Comparison of ENCODE assay signal across 8 cellular contexts in genomic region chr12:56129914-56130495, GRCh38. TPM values are rescaled to one million over a fixed set of nuclear protein-coding genes. Genes with fewer than 3 reads are reported as not detected.
A peak's percentile ranks its signal among the peaks of the same experiment; 100 is the strongest.
DNase-seq lines count a peak whose midpoint lies in the region; ATAC-seq, FAIRE-seq and TF ChIP-seq lines count a peak whose summit lies in the region.
"Not testable (repeated sequence)": the region's sequence is repeated elsewhere in the genome, so short reads cannot be mapped to it uniquely, and the experiment has no call there.

No MANE protein-coding gene starts in this region.

- FAIRE-seq in HepG2 (lab: Jason Lieb, UNC) = not testable (repeated sequence)

- in situ Hi-C loops in astrocyte of the spinal cord (cut with HindIII; ENCODE audit: low sequenced_read_pairs) = not testable (repeated sequence)
- in situ Hi-C loops in HepG2 (cut with HindIII; ENCODE audit: extremely low pct_ligation_motif_present, low pct_unique_long_range_greater_than_20kb) = loop anchor here (5.0 kb wide), 1 partner anchor 57 kb away; the partner anchor contains the start of gene SMARCC2

- POLR2A ChIA-PET in HepG2 (lab: Yijun Ruan, JAX) = not testable (repeated sequence)

- peak overlapping the region; percentile 85 to 98 (median 96) for H3K27ac ChIP-seq in esophagus squamous epithelium
- H3K27ac ChIP-seq in HepG2 (ENCODE audit: extremely low read length, insufficient read depth, low read length); osteoblast (ENCODE audit: low read depth, low read length): not testable (repeated sequence)
- H3K27ac ChIP-seq in thymus (ENCODE audit: low read depth) = peak overlapping the region; percentile 93

- H3K4me1 Mint-ChIP-seq in CD14-positive monocyte = peaks cover 45% of the 10 kb centered on the region
- H3K4me1 Mint-ChIP-seq in IgD-negative memory B cell = peaks cover 32 to 36% (median 33%) of the 10 kb centered on the region in 3 donors

- 61 to 65% methylated on average over 22 of the region's 22 CpGs for WGBS in esophagus squamous epithelium, 2 donors
- 92% methylated on average over 22 of the region's 22 CpGs for WGBS in HepG2 (ENCODE audit: low lambda C conversion rate)
- 75% methylated on average over 22 of the region's 22 CpGs for WGBS in thymus

- H3K9me3 ChIP-seq in esophagus squamous epithelium; HepG2 (ENCODE audit: low read length); osteoblast (ENCODE audit: low read depth, low read length); thymus (ENCODE audit: control insufficient read depth): not testable (repeated sequence)

- H2AFZ ChIP-seq in HepG2 (ENCODE audit: low read length); osteoblast (ENCODE audit: low read length): not testable (repeated sequence)

- not testable (repeated sequence) for BruUV-seq in HepG2 (replicated peaks; lab: Mats Ljungman, UMichigan)

- peaks cover 43 to 45% of the 10 kb centered on the region in 2 donors for H3K36me3 Mint-ChIP-seq in CD14-positive monocyte
- not testable (repeated sequence) for H3K36me3 Mint-ChIP-seq in IgD-negative memory B cell

- ATAC-seq in HepG2 = not testable (repeated sequence)

- H3K4me1 ChIP-seq in esophagus squamous epithelium (peaks cover 23 to 57% (median 30%) of the 10 kb centered on the region in 3 donors), HepG2 (ENCODE audit: insufficient read depth, low read length) (peaks cover 43% of the 10 kb centered on the region), osteoblast (ENCODE audit: insufficient read depth, low read length) (peaks cover 23% of the 10 kb centered on the region), thymus (ENCODE audit: control insufficient read depth, insufficient read depth, low read length) (peaks cover 19% of the 10 kb centered on the region)

- H3K9ac ChIP-seq in HepG2 (ENCODE audit: insufficient read depth, low read depth, low read length) = peak overlapping the region; percentile 80; the same call in 1 of the 2 replicates

- not testable (repeated sequence) for TF ChIP-seq EP300 in HepG2 (IDR thresholded peaks at IDR 0.05; ENCODE audit: low read depth in 2 of 2, low read length in 2 of 2); HepG2 (CRISPR knock-in tag; IDR thresholded peaks at IDR 0.05; ENCODE audit: borderline replicate concordance)

- TF ChIP-seq RAD21 in HepG2 (CRISPR knock-in tag; IDR thresholded peaks at IDR 0.05) = not testable (repeated sequence)

- H3K4me3 ChIP-seq in WI38 (ENCODE audit: low read depth, low read length) = peak overlapping the region; percentile 92
- peak overlapping the region; percentile 93 for H3K4me3 ChIP-seq in astrocyte of the spinal cord (ENCODE audit: low read depth, low read length)
- H3K4me3 ChIP-seq in esophagus squamous epithelium = peak overlapping the region in 3 of 4 donors; percentile 72 to 97 (median 94)
- peak overlapping the region; percentile 72 to 89 (median 83); a peak in 2 of 6 replicates for H3K4me3 ChIP-seq in HepG2 (replicated peaks in 1 of 3; ENCODE audit: insufficient read depth in 1 of 3, low read depth in 2 of 3, low read length in 3 of 3)
- H3K4me3 ChIP-seq in osteoblast (ENCODE audit: insufficient read depth, low read length) = peak overlapping the region; percentile 86
- peak overlapping the region; percentile 63 for H3K4me3 ChIP-seq in thymus (ENCODE audit: low read length)

- H3K36me3 ChIP-seq in esophagus squamous epithelium = peaks cover 26 to 50% (median 28%) of the 10 kb centered on the region in 3 donors
- peaks cover 17 to 37% of the 10 kb centered on the region in 2 experiments for H3K36me3 ChIP-seq in HepG2 (replicated peaks in 1 of 2; ENCODE audit: control insufficient read depth in 1 of 2, insufficient read depth in 2 of 2, low read length in 2 of 2)
- H3K36me3 ChIP-seq in osteoblast (ENCODE audit: insufficient read depth, low read length) = peaks cover 39% of the 10 kb centered on the region
- peaks cover 40% of the 10 kb centered on the region for H3K36me3 ChIP-seq in thymus (ENCODE audit: control insufficient read depth, insufficient read depth)

- H3K79me2 ChIP-seq in HepG2 (ENCODE audit: insufficient read depth, low read length) (peaks cover 17% of the 10 kb centered on the region), osteoblast (ENCODE audit: insufficient read depth, low read length) (peaks cover 25% of the 10 kb centered on the region)

- H3K4me2 ChIP-seq in HepG2 (ENCODE audit: low read depth, low read length) (peak overlapping the region; percentile 86), osteoblast (ENCODE audit: insufficient read depth, low read length) (peak overlapping the region; percentile 92)

- TF ChIP-seq CTCF in CD14-positive monocyte (IDR thresholded peaks at IDR 0.05); WI38 (IDR thresholded peaks at IDR 0.05; ENCODE audit: low read depth, low read length); astrocyte of the spinal cord (IDR thresholded peaks at IDR 0.05; ENCODE audit: low read depth, low read length); esophagus squamous epithelium (IDR thresholded peaks at IDR 0.05); HepG2 (CRISPR knock-in tag; IDR thresholded peaks at IDR 0.05); osteoblast (IDR thresholded peaks at IDR 0.05; ENCODE audit: extremely low read depth, low read depth, low read length): not testable (repeated sequence)

- intact Hi-C loops in CD14-positive monocyte (cut with micrococcal nuclease) (loop anchor here (2.0 to 10.0 kb wide), 4 partner anchors 21 to 335 kb away; partner anchors contain the start of genes SPRYD4 (in 2 of the 2), NABP2 (in 1 of the 2) and RNF41 (in 1 of the 2)), esophagus squamous epithelium (cut with DNase I) (loop anchor here (5.0 kb wide), 1 partner anchor 57 kb away; the partner anchor contains the start of gene SMARCC2)
- intact Hi-C loops in HepG2 (cut with micrococcal nuclease; ENCODE audit: unreplicated experiment) = not testable (repeated sequence)

- H4K20me1 ChIP-seq in HepG2 (ENCODE audit: insufficient read depth, low read length); osteoblast (ENCODE audit: insufficient read depth, low read length): not testable (repeated sequence)

- not testable (repeated sequence) for TF ChIP-seq POLR2A in esophagus squamous epithelium (IDR thresholded peaks at IDR 0.05); HepG2 (IDR thresholded peaks at IDR 0.05; ENCODE audit: insufficient read depth in 1 of 2, low read depth in 2 of 2, low read length in 2 of 2)

- not testable (repeated sequence) for DNase-seq in CD14-positive monocyte (ENCODE audit: low spot score); astrocyte of the spinal cord (ENCODE audit: low read depth, low spot score); esophagus squamous epithelium (lab: John Stamatoyannopoulos, UW); HepG2 (ENCODE audit: low spot score); osteoblast (ENCODE audit: insufficient read length, low spot score, missing footprints)

- peak overlapping the region; percentile 95 to 98 for H3K4me3 Mint-ChIP-seq in CD14-positive monocyte
- peak overlapping the region; percentile 93 to 99 (median 98) for H3K4me3 Mint-ChIP-seq in IgD-negative memory B cell

- peak overlapping the region in 5 of 7 donors; percentile 15 to 86 (median 57) for H3K27ac Mint-ChIP-seq in CD14-positive monocyte
- H3K27ac Mint-ChIP-seq in IgD-negative memory B cell = peak overlapping the region; percentile 92 to 95 (median 94)

- H3K27me3 ChIP-seq in esophagus squamous epithelium; HepG2 (ENCODE audit: control insufficient read depth in 1 of 2, insufficient read depth in 2 of 2, low read length in 2 of 2); osteoblast (ENCODE audit: insufficient read depth, low read length); thymus (ENCODE audit: control insufficient read depth, insufficient read depth): not testable (repeated sequence)

- not testable (repeated sequence) for H3K27me3 Mint-ChIP-seq in CD14-positive monocyte (ENCODE audit: low read depth in 3 of 3); IgD-negative memory B cell

- not testable (repeated sequence) for H3K9me3 Mint-ChIP-seq in CD14-positive monocyte, IgD-negative memory B cell

- CTCF ChIA-PET in HepG2 (lab: Yijun Ruan, JAX; ENCODE audit: low intra/inter-chr PET ratio, low total read pairs) = not testable (repeated sequence)

RNA-seq across cellular contexts. Expression of gene ESYT1, which starts 1.9 kb away (rescaled TPM):
- polyA plus RNA-seq in CD14-positive monocyte = 10 to 100 TPM; 74.2 to 81.1 TPM
- 156 TPM for polyA plus RNA-seq in IgD-negative memory B cell
- total RNA-seq in esophagus squamous epithelium = 10 to 100 TPM; 42.6 to 70.8 (median 62.5) TPM
- total RNA-seq in HepG2 (2016; rRNA removed; fragmentation: Illumina TruSeq; extraction: Trizol) = 30.1 and 66.9 TPM in 2 replicates
- 6.1 and 7.8 TPM in 2 replicates for total RNA-seq in HepG2 (2016; cell fraction: cytosol; rRNA removed; fragmentation: Illumina TruSeq; extraction: Trizol; ENCODE audit: low read depth)
- 27.6 and 70.9 TPM in 2 replicates for total RNA-seq in HepG2 (2016; cell fraction: insoluble cytoplasmic fraction; rRNA removed; fragmentation: Illumina TruSeq; extraction: Trizol)
- total RNA-seq in HepG2 (2016; cell fraction: membrane; rRNA removed; fragmentation: Illumina TruSeq; extraction: Trizol) = 12.4 and 14.5 TPM in 2 replicates
- 74.2 and 79.4 TPM in 2 replicates for total RNA-seq in HepG2 (2016; cell fraction: nucleus; rRNA removed; fragmentation: Illumina TruSeq; extraction: Trizol)
- polyA plus RNA-seq in HepG2 (2011; rRNA removed) = 71.0 and 80.1 TPM in 2 replicates
- polyA plus RNA-seq in HepG2 (2011; cell fraction: cytosol; rRNA removed) = 65.6 and 71.7 TPM in 2 replicates
- polyA plus RNA-seq in HepG2 (2011; cell fraction: nucleus; rRNA removed) = 144 and 146 TPM in 2 replicates
- 27.6 and 29.6 TPM in 2 replicates for polyA plus RNA-seq in HepG2 (2012)
- 4.5 and 6.5 TPM in 2 replicates for polyA plus RNA-seq in HepG2 (2016; cell fraction: cytosol; fragmentation: Illumina TruSeq; extraction: Trizol; ENCODE audit: low read depth)
- 22.5 and 29.6 TPM in 2 replicates for polyA plus RNA-seq in HepG2 (2016; cell fraction: insoluble cytoplasmic fraction; fragmentation: Illumina TruSeq; extraction: Trizol; ENCODE audit: low read depth)
- polyA plus RNA-seq in HepG2 (2016; cell fraction: membrane; fragmentation: Illumina TruSeq; extraction: Trizol; ENCODE audit: low read depth) = 9.2 and 9.6 TPM in 2 replicates
- 105 and 109 TPM in 2 replicates for polyA plus RNA-seq in HepG2 (2016; cell fraction: nucleus; fragmentation: Illumina TruSeq; extraction: Trizol; ENCODE audit: insufficient read depth, low read depth)
- polyA minus RNA-seq in HepG2 (2011; rRNA and poly(A)+ RNA removed; ENCODE audit: low replicate concordance) = 191 and 267 TPM in 2 replicates
- polyA minus RNA-seq in HepG2 (2011; cell fraction: cytosol; rRNA and poly(A)+ RNA removed) = 75.6 and 84.1 TPM in 2 replicates
- polyA minus RNA-seq in HepG2 (2011; cell fraction: nucleus; rRNA and poly(A)+ RNA removed) = 47.8 and 73.0 TPM in 2 replicates
- total RNA-seq in osteoblast = 239 and 304 TPM in 2 replicates
- polyA plus RNA-seq in thymus = 39.2 TPM

RNA-seq across cellular contexts. Expression of gene ZC3H10, which starts 11.9 kb away (rescaled TPM):
- 1 to 10 TPM; 1.7 to 1.8 TPM for polyA plus RNA-seq in CD14-positive monocyte
- polyA plus RNA-seq in IgD-negative memory B cell = 2.9 TPM
- 1 to 10 TPM; 1.5 to 3.8 (median 2.3) TPM for total RNA-seq in esophagus squamous epithelium
- 1.9 and 2.3 TPM in 2 replicates for total RNA-seq in HepG2 (2016; rRNA removed; fragmentation: Illumina TruSeq; extraction: Trizol)
- 3.2 and 3.7 TPM in 2 replicates for total RNA-seq in HepG2 (2016; cell fraction: cytosol; rRNA removed; fragmentation: Illumina TruSeq; extraction: Trizol; ENCODE audit: low read depth)
- total RNA-seq in HepG2 (2016; cell fraction: insoluble cytoplasmic fraction; rRNA removed; fragmentation: Illumina TruSeq; extraction: Trizol) = 1.6 and 2.5 TPM in 2 replicates
- 2.0 and 3.1 TPM in 2 replicates for total RNA-seq in HepG2 (2016; cell fraction: membrane; rRNA removed; fragmentation: Illumina TruSeq; extraction: Trizol)
- total RNA-seq in HepG2 (2016; cell fraction: nucleus; rRNA removed; fragmentation: Illumina TruSeq; extraction: Trizol) = 2.9 and 4.3 TPM in 2 replicates
- 0.70 and 0.98 TPM in 2 replicates for polyA plus RNA-seq in HepG2 (2011; rRNA removed)
- polyA plus RNA-seq in HepG2 (2011; cell fraction: cytosol; rRNA removed) = 0.58 and 0.59 TPM in 2 replicates
- polyA plus RNA-seq in HepG2 (2011; cell fraction: nucleus; rRNA removed) = 2.0 and 2.3 TPM in 2 replicates
- polyA plus RNA-seq in HepG2 (2012) = 0.99 and 1.0 TPM in 2 replicates
- polyA plus RNA-seq in HepG2 (2016; cell fraction: cytosol; fragmentation: Illumina TruSeq; extraction: Trizol; ENCODE audit: low read depth) = 0.17 and 0.23 TPM in 2 replicates
- polyA plus RNA-seq in HepG2 (2016; cell fraction: insoluble cytoplasmic fraction; fragmentation: Illumina TruSeq; extraction: Trizol; ENCODE audit: low read depth) = 1.2 and 1.5 TPM in 2 replicates
- 0.38 and 0.55 TPM in 2 replicates for polyA plus RNA-seq in HepG2 (2016; cell fraction: membrane; fragmentation: Illumina TruSeq; extraction: Trizol; ENCODE audit: low read depth)
- polyA plus RNA-seq in HepG2 (2016; cell fraction: nucleus; fragmentation: Illumina TruSeq; extraction: Trizol; ENCODE audit: insufficient read depth, low read depth) = 2.3 and 2.8 TPM in 2 replicates
- 5.6 and 16.3 TPM in 2 replicates for polyA minus RNA-seq in HepG2 (2011; rRNA and poly(A)+ RNA removed; ENCODE audit: low replicate concordance)
- 1.8 and 2.6 TPM in 2 replicates for polyA minus RNA-seq in HepG2 (2011; cell fraction: cytosol; rRNA and poly(A)+ RNA removed)
- polyA minus RNA-seq in HepG2 (2011; cell fraction: nucleus; rRNA and poly(A)+ RNA removed) = 8.6 and 8.8 TPM in 2 replicates
- total RNA-seq in osteoblast = 9.0 and 10.6 TPM in 2 replicates
- polyA plus RNA-seq in thymus = 3.1 TPM

RNA-seq across cellular contexts. Expression of gene RPL41, which starts 13.6 kb away (rescaled TPM):
- polyA plus RNA-seq in CD14-positive monocyte (1,000 to 10,000 TPM; 2,986 to 3,308 TPM), IgD-negative memory B cell (8,874 TPM), HepG2 (2011; rRNA removed) (6,595 and 7,670 TPM in 2 replicates), thymus (5,569 TPM)
- total RNA-seq in esophagus squamous epithelium (1,000 to 10,000 TPM in 3 of 4 donors, 100 to 1,000 TPM in 1; 966 to 4,641 (median 3,066) TPM), HepG2 (2016; rRNA removed; fragmentation: Illumina TruSeq; extraction: Trizol) (4,012 and 4,443 TPM in 2 replicates), osteoblast (1,930 and 2,844 TPM in 2 replicates)
- total RNA-seq in HepG2 (2016; cell fraction: cytosol; rRNA removed; fragmentation: Illumina TruSeq; extraction: Trizol; ENCODE audit: low read depth) = 4,595 and 4,984 TPM in 2 replicates
- total RNA-seq in HepG2 (2016; cell fraction: insoluble cytoplasmic fraction; rRNA removed; fragmentation: Illumina TruSeq; extraction: Trizol) = 3,905 and 4,309 TPM in 2 replicates
- total RNA-seq in HepG2 (2016; cell fraction: membrane; rRNA removed; fragmentation: Illumina TruSeq; extraction: Trizol) = 8,921 and 9,031 TPM in 2 replicates
- 1,404 and 1,661 TPM in 2 replicates for total RNA-seq in HepG2 (2016; cell fraction: nucleus; rRNA removed; fragmentation: Illumina TruSeq; extraction: Trizol)
- polyA plus RNA-seq in HepG2 (2011; cell fraction: cytosol; rRNA removed) = 10,426 and 10,610 TPM in 2 replicates
- polyA plus RNA-seq in HepG2 (2011; cell fraction: nucleus; rRNA removed) = 2,744 and 3,913 TPM in 2 replicates
- polyA plus RNA-seq in HepG2 (2012) = 6,590 and 7,439 TPM in 2 replicates
- 4,736 and 5,581 TPM in 2 replicates for polyA plus RNA-seq in HepG2 (2016; cell fraction: cytosol; fragmentation: Illumina TruSeq; extraction: Trizol; ENCODE audit: low read depth)
- polyA plus RNA-seq in HepG2 (2016; cell fraction: insoluble cytoplasmic fraction; fragmentation: Illumina TruSeq; extraction: Trizol; ENCODE audit: low read depth) = 3,730 and 4,210 TPM in 2 replicates
- polyA plus RNA-seq in HepG2 (2016; cell fraction: membrane; fragmentation: Illumina TruSeq; extraction: Trizol; ENCODE audit: low read depth) = 7,715 and 8,246 TPM in 2 replicates
- polyA plus RNA-seq in HepG2 (2016; cell fraction: nucleus; fragmentation: Illumina TruSeq; extraction: Trizol; ENCODE audit: insufficient read depth, low read depth) = 2,380 and 2,524 TPM in 2 replicates
- 1,172 and 2,100 TPM in 2 replicates for polyA minus RNA-seq in HepG2 (2011; rRNA and poly(A)+ RNA removed; ENCODE audit: low replicate concordance)
- polyA minus RNA-seq in HepG2 (2011; cell fraction: cytosol; rRNA and poly(A)+ RNA removed) = 821 and 951 TPM in 2 replicates
- polyA minus RNA-seq in HepG2 (2011; cell fraction: nucleus; rRNA and poly(A)+ RNA removed) = 395 and 501 TPM in 2 replicates

RNA-seq across cellular contexts. Expression of gene MYL6B, which starts 22.4 kb away (rescaled TPM):
- 1 to 10 TPM; 4.1 to 4.3 TPM for polyA plus RNA-seq in CD14-positive monocyte
- 25.2 TPM for polyA plus RNA-seq in IgD-negative memory B cell
- 10 to 100 TPM; 26.3 to 51.0 (median 37.8) TPM for total RNA-seq in esophagus squamous epithelium
- total RNA-seq in HepG2 (2016; rRNA removed; fragmentation: Illumina TruSeq; extraction: Trizol) = 75.7 and 76.5 TPM in 2 replicates
- total RNA-seq in HepG2 (2016; cell fraction: cytosol; rRNA removed; fragmentation: Illumina TruSeq; extraction: Trizol; ENCODE audit: low read depth) = 325 and 392 TPM in 2 replicates
- total RNA-seq in HepG2 (2016; cell fraction: insoluble cytoplasmic fraction; rRNA removed; fragmentation: Illumina TruSeq; extraction: Trizol) = 64.5 and 75.8 TPM in 2 replicates
- 194 and 230 TPM in 2 replicates for total RNA-seq in HepG2 (2016; cell fraction: membrane; rRNA removed; fragmentation: Illumina TruSeq; extraction: Trizol)
- total RNA-seq in HepG2 (2016; cell fraction: nucleus; rRNA removed; fragmentation: Illumina TruSeq; extraction: Trizol) = 25.1 and 31.8 TPM in 2 replicates
- 81.4 and 88.7 TPM in 2 replicates for polyA plus RNA-seq in HepG2 (2011; rRNA removed)
- 101 and 116 TPM in 2 replicates for polyA plus RNA-seq in HepG2 (2011; cell fraction: cytosol; rRNA removed)
- polyA plus RNA-seq in HepG2 (2011; cell fraction: nucleus; rRNA removed) = 53.0 and 71.7 TPM in 2 replicates
- 71.1 and 77.9 TPM in 2 replicates for polyA plus RNA-seq in HepG2 (2012)
- 374 and 492 TPM in 2 replicates for polyA plus RNA-seq in HepG2 (2016; cell fraction: cytosol; fragmentation: Illumina TruSeq; extraction: Trizol; ENCODE audit: low read depth)
- 78.1 and 85.3 TPM in 2 replicates for polyA plus RNA-seq in HepG2 (2016; cell fraction: insoluble cytoplasmic fraction; fragmentation: Illumina TruSeq; extraction: Trizol; ENCODE audit: low read depth)
- polyA plus RNA-seq in HepG2 (2016; cell fraction: membrane; fragmentation: Illumina TruSeq; extraction: Trizol; ENCODE audit: low read depth) = 220 and 254 TPM in 2 replicates
- polyA plus RNA-seq in HepG2 (2016; cell fraction: nucleus; fragmentation: Illumina TruSeq; extraction: Trizol; ENCODE audit: insufficient read depth, low read depth) = 77.1 and 86.6 TPM in 2 replicates
- polyA minus RNA-seq in HepG2 (2011; rRNA and poly(A)+ RNA removed; ENCODE audit: low replicate concordance) = 23.8 and 38.6 TPM in 2 replicates
- 16.8 and 20.3 TPM in 2 replicates for polyA minus RNA-seq in HepG2 (2011; cell fraction: cytosol; rRNA and poly(A)+ RNA removed)
- polyA minus RNA-seq in HepG2 (2011; cell fraction: nucleus; rRNA and poly(A)+ RNA removed) = 14.3 and 20.6 TPM in 2 replicates
- 49.8 and 53.9 TPM in 2 replicates for total RNA-seq in osteoblast
- 60.9 TPM for polyA plus RNA-seq in thymus

RNA-seq across cellular contexts. Expression of gene PA2G4, which starts 25.6 kb away (rescaled TPM):
- polyA plus RNA-seq in CD14-positive monocyte = 10 to 100 TPM; 83.0 to 84.2 TPM
- 112 TPM for polyA plus RNA-seq in IgD-negative memory B cell
- total RNA-seq in esophagus squamous epithelium = 100 to 1,000 TPM in 3 of 4 donors, 10 to 100 TPM in 1; 89.3 to 206 (median 176) TPM
- 240 and 281 TPM in 2 replicates for total RNA-seq in HepG2 (2016; rRNA removed; fragmentation: Illumina TruSeq; extraction: Trizol)
- 34.6 and 38.4 TPM in 2 replicates for total RNA-seq in HepG2 (2016; cell fraction: cytosol; rRNA removed; fragmentation: Illumina TruSeq; extraction: Trizol; ENCODE audit: low read depth)
- total RNA-seq in HepG2 (2016; cell fraction: insoluble cytoplasmic fraction; rRNA removed; fragmentation: Illumina TruSeq; extraction: Trizol) = 238 and 272 TPM in 2 replicates
- 70.8 and 76.3 TPM in 2 replicates for total RNA-seq in HepG2 (2016; cell fraction: membrane; rRNA removed; fragmentation: Illumina TruSeq; extraction: Trizol)
- 107 and 120 TPM in 2 replicates for total RNA-seq in HepG2 (2016; cell fraction: nucleus; rRNA removed; fragmentation: Illumina TruSeq; extraction: Trizol)
- polyA plus RNA-seq in HepG2 (2011; rRNA removed) = 115 and 147 TPM in 2 replicates
- polyA plus RNA-seq in HepG2 (2011; cell fraction: cytosol; rRNA removed) = 101 and 136 TPM in 2 replicates
- polyA plus RNA-seq in HepG2 (2011; cell fraction: nucleus; rRNA removed) = 71.8 and 88.2 TPM in 2 replicates
- 112 and 121 TPM in 2 replicates for polyA plus RNA-seq in HepG2 (2012)
- 42.2 and 43.3 TPM in 2 replicates for polyA plus RNA-seq in HepG2 (2016; cell fraction: cytosol; fragmentation: Illumina TruSeq; extraction: Trizol; ENCODE audit: low read depth)
- 357 and 380 TPM in 2 replicates for polyA plus RNA-seq in HepG2 (2016; cell fraction: insoluble cytoplasmic fraction; fragmentation: Illumina TruSeq; extraction: Trizol; ENCODE audit: low read depth)
- polyA plus RNA-seq in HepG2 (2016; cell fraction: membrane; fragmentation: Illumina TruSeq; extraction: Trizol; ENCODE audit: low read depth) = 55.0 and 58.3 TPM in 2 replicates
- polyA plus RNA-seq in HepG2 (2016; cell fraction: nucleus; fragmentation: Illumina TruSeq; extraction: Trizol; ENCODE audit: insufficient read depth, low read depth) = 190 and 200 TPM in 2 replicates
- polyA minus RNA-seq in HepG2 (2011; rRNA and poly(A)+ RNA removed; ENCODE audit: low replicate concordance) = 51.1 and 143 TPM in 2 replicates
- 71.0 and 74.1 TPM in 2 replicates for polyA minus RNA-seq in HepG2 (2011; cell fraction: cytosol; rRNA and poly(A)+ RNA removed)
- polyA minus RNA-seq in HepG2 (2011; cell fraction: nucleus; rRNA and poly(A)+ RNA removed) = 70.0 and 97.2 TPM in 2 replicates
- total RNA-seq in osteoblast = 99.0 and 115 TPM in 2 replicates
- polyA plus RNA-seq in thymus = 67.9 TPM
